Comparison of ENCODE assay signal across 16 cellular contexts in the genomic region with DNA sequence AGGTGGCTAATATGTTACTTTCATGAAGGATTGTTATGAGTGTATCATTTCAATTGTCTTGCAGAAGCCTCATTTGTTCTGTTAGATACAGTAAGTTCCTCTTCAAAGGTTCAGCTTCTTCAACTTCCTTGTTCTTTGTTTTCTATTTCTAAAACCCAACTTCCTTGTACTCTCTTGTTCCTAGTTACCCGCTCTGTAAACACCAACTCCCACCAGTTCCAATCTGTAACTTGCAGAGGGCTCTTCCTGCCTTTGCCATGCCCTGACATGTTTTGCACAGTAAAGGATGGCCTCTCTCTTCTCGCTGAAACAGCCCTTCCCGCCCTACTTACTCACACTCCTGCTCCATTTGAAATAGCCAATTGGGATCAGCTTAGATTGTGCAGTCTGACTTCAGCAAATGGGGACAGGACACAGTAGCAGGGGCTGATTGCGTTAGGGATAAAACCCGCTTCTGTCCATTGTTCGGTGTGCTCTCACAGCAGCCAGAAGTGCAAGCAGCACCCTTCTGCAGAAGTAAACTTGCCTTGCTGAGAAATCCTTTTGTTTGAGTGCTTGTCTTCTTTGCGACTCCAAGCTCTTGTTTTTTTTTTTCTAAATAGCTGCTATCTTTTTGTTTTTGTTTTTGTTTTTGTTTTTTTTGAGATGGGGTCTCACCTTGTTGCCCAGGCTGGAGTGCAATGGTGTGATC. TPM values are rescaled to one million over a fixed set of nuclear protein-coding genes. Genes with fewer than 3 reads are reported as not detected.
A peak's percentile ranks its signal among the peaks of the same experiment; 100 is the strongest.
DNase-seq lines count a peak whose midpoint lies in the region; ATAC-seq and TF ChIP-seq lines count a peak whose summit lies in the region.
"Had no signal": no experiment of that assay in that cellular context is flagged by ENCODE, and none has a peak within 500 bp of the region (broad histone marks: within the 10 kb centered on the region; RNA-seq: fewer than 3 reads in every experiment).

No MANE protein-coding gene starts in this region.

- intact Hi-C loops in OCI-LY7 (cut with micrococcal nuclease; ENCODE audit: unreplicated experiment) = no loop called here
- intact Hi-C loops in heart left ventricle (cut with DNase I) = no loop called here
- intact Hi-C loops in posterior cingulate gyrus (cut with DNase I) = no loop called here

- H3K9ac ChIP-seq in smooth muscle cell (ENCODE audit: low read depth) = no peak overlapping the region

- no peaks in the 10 kb centered on the region for H3F3A ChIP-seq in smooth muscle cell (ENCODE audit: low read depth)

- CTCF ChIA-PET in OCI-LY7 (lab: Charles Lee; ENCODE audit: unreplicated experiment) = no interaction called here

- H3K9me3 Mint-ChIP-seq in T-helper 2 cell treated with Interferon-gamma antibody and Interleukin-4, amounts not matched to agents 5 μg/mL and 100 μg/mL, for 36 hours = peaks cover 16% of the 10 kb centered on the region

- BruUV-seq in OCI-LY7 (replicated peaks; lab: Mats Ljungman, UMichigan) = no TSS peak

- H3K4me3 Mint-ChIP-seq in T-helper 2 cell treated with Interferon-gamma antibody and Interleukin-4, amounts not matched to agents 5 μg/mL and 100 μg/mL, for 36 hours = no peak overlapping the region
- H3K4me3 Mint-ChIP-seq: activated naive CD8-positive, alpha-beta T cell treated with anti-CD3 and anti-CD28 coated beads for 36 hours had no signal

- H3K9me2 ChIP-seq in OCI-LY7 (ENCODE audit: insufficient read depth, low read length) = no peaks in the 10 kb centered on the region

- TF ChIP-seq POLR2A in heart left ventricle (IDR thresholded peaks at IDR 0.05) = no peak

- peaks cover 2% of the 10 kb centered on the region for H3K4me1 Mint-ChIP-seq in T-helper 2 cell treated with Interferon-gamma antibody and Interleukin-4, amounts not matched to agents 5 μg/mL and 100 μg/mL, for 36 hours (ENCODE audit: low read depth)

- H4K20me1 ChIP-seq in OCI-LY7 (ENCODE audit: insufficient read depth, low read length) (no peaks in the 10 kb centered on the region), smooth muscle cell (ENCODE audit: low read depth) (no peaks in the 10 kb centered on the region)

- no peaks in the 10 kb centered on the region; the same call in 1 of the 2 replicates for H3K36me3 ChIP-seq in OCI-LY7 (ENCODE audit: insufficient read depth, low read length)
- no peaks in the 10 kb centered on the region for H3K36me3 ChIP-seq in heart left ventricle
- no peaks in the 10 kb centered on the region for H3K36me3 ChIP-seq in smooth muscle cell (ENCODE audit: low read depth)
- H3K36me3 ChIP-seq: gastrocnemius medialis had no signal

- peak; percentile 26 to 88 (median 52) for ATAC-seq in heart left ventricle
- ATAC-seq: A549 had no signal

- H3K4me2 ChIP-seq in OCI-LY7 (ENCODE audit: low read length) (peak overlapping the region; percentile 41; the same call in 1 of the 2 replicates), smooth muscle cell (no peak overlapping the region)
- H3K4me2 ChIP-seq: A549 had no signal

- peaks cover 24% of the 10 kb centered on the region for H3K4me1 ChIP-seq in OCI-LY7 (ENCODE audit: insufficient read depth, low read length, poor library complexity, severe bottlenecking)
- H3K4me1 ChIP-seq in heart left ventricle = peaks cover 0 to 10% (median 0%) of the 10 kb centered on the region in 12 donors
- H3K4me1 ChIP-seq in smooth muscle cell (ENCODE audit: low read depth) = no peaks in the 10 kb centered on the region
- H3K4me1 ChIP-seq: A549, gastrocnemius medialis had no signal

- H3K27ac ChIP-seq in OCI-LY7 (ENCODE audit: low read depth, low read length, poor library complexity, severe bottlenecking) (peak overlapping the region; percentile 53), heart left ventricle (peak overlapping the region in 1 of 12 donors; percentile 80), smooth muscle cell (ENCODE audit: low read depth) (no peak overlapping the region)
- H3K27ac ChIP-seq: A549, gastrocnemius medialis had no signal

- H2AFZ ChIP-seq in OCI-LY7 (ENCODE audit: low read length) = peak overlapping the region; percentile 89
- peak overlapping the region; percentile 66 for H2AFZ ChIP-seq in smooth muscle cell (ENCODE audit: low read depth)

- H3K79me2 ChIP-seq in OCI-LY7 (ENCODE audit: insufficient read depth, low read depth, low read length) = no peaks in the 10 kb centered on the region
- H3K79me2 ChIP-seq in smooth muscle cell (ENCODE audit: low read depth) = no peaks in the 10 kb centered on the region

- H3K9me3 ChIP-seq in OCI-LY7 (ENCODE audit: low read length) (peaks cover 51% of the 10 kb centered on the region), heart left ventricle (peaks cover 0 to 28% (median 0%) of the 10 kb centered on the region in 12 donors), smooth muscle cell (replicated peaks; ENCODE audit: low read depth) (no peaks in the 10 kb centered on the region)
- H3K9me3 ChIP-seq: gastrocnemius medialis had no signal

- H3K4me3 ChIP-seq in OCI-LY7 (ENCODE audit: low read depth, low read length, poor library complexity, severe bottlenecking) (peak overlapping the region; percentile 5), heart left ventricle (no peak overlapping the region), smooth muscle cell (no peak overlapping the region)
- H3K4me3 ChIP-seq: A549, gastrocnemius medialis had no signal

- no peaks in the 10 kb centered on the region for H3K27me3 ChIP-seq in heart left ventricle
- H3K27me3 ChIP-seq in smooth muscle cell (ENCODE audit: low read depth) = no peaks in the 10 kb centered on the region
- H3K27me3 ChIP-seq: gastrocnemius medialis had no signal

- H3K27ac Mint-ChIP-seq in T-helper 2 cell treated with Interferon-gamma antibody and Interleukin-4, amounts not matched to agents 5 μg/mL and 100 μg/mL, for 36 hours = peak overlapping the region; percentile 71
- H3K27ac Mint-ChIP-seq: activated naive CD8-positive, alpha-beta T cell treated with anti-CD3 and anti-CD28 coated beads for 36 hours; progenitor cell of endocrine pancreas had no signal

- POLR2A ChIA-PET in OCI-LY7 (lab: Charles Lee) = interaction anchor here (0.6 to 0.7 kb wide), 3 partner anchors 9 to 509 kb away, joined by 3 to 4 read pairs (median 4); no protein-coding TSS in a partner anchor

- peaks cover 5% of the 10 kb centered on the region for H3K27me3 Mint-ChIP-seq in T-helper 2 cell treated with Interferon-gamma antibody and Interleukin-4, amounts not matched to agents 5 μg/mL and 100 μg/mL, for 36 hours (ENCODE audit: low read depth)
- H3K27me3 Mint-ChIP-seq: activated naive CD8-positive, alpha-beta T cell treated with anti-CD3 and anti-CD28 coated beads for 36 hours had no signal

- H3K36me3 Mint-ChIP-seq in T-helper 2 cell treated with Interferon-gamma antibody and Interleukin-4, amounts not matched to agents 5 μg/mL and 100 μg/mL, for 36 hours (ENCODE audit: low read depth) = peaks cover 6% of the 10 kb centered on the region
- H3K36me3 Mint-ChIP-seq: activated naive CD8-positive, alpha-beta T cell treated with anti-CD3 and anti-CD28 coated beads for 36 hours had no signal

- 80 to 90% (median 85%) methylated on average over 7 of the region's 7 CpGs for WGBS in heart left ventricle, 4 donors
- WGBS in smooth muscle cell (ENCODE audit: low lambda C conversion rate) = 72% methylated on average over 7 of the region's 7 CpGs

- no peak for DNase-seq in T-helper 2 cell treated with Interferon-gamma antibody and Interleukin-4, amounts not matched to agents 5 μg/mL and 100 μg/mL, for 36 hours (ENCODE audit: low spot score)
- DNase-seq in T-helper 2 cell (no peak), OCI-LY7 (ENCODE audit: low spot score) (peak; percentile 45), heart left ventricle (no peak), smooth muscle cell (lab: John Stamatoyannopoulos, UW; ENCODE audit: unreplicated experiment) (no peak), posterior cingulate gyrus (no peak), foreskin melanocyte (no peak), COR-L47 (lab: John Stamatoyannopoulos, UW) (no peak)
- DNase-seq: activated naive CD8-positive, alpha-beta T cell treated with anti-CD3 and anti-CD28 coated beads for 36 hours; cortex of kidney; gastrocnemius medialis; NCI-H1417; NCI-H774; substantia nigra had no signal

- TF ChIP-seq CTCF in OCI-LY7 (conservative IDR thresholded peaks at IDR 0.05; ENCODE audit: low read length) = no peak
- no peak for TF ChIP-seq CTCF in heart left ventricle (IDR thresholded peaks at IDR 0.05)
- no peak for TF ChIP-seq CTCF in smooth muscle cell (IDR thresholded peaks at IDR 0.05; ENCODE audit: borderline replicate concordance, insufficient read depth, poor library complexity, severe bottlenecking)

RNA-seq across cellular contexts. Expression of a gene that starts 45.9 kb away (rescaled TPM):
- total RNA-seq in OCI-LY7 (2014; rRNA removed; shearing (Covaris generic)) = 0.44 TPM in 1 of 2 replicates, not detected in the other
- total RNA-seq in OCI-LY7 (2022) = 0.86 and 1.4 TPM in 2 replicates
- total RNA-seq in heart left ventricle = 1 to 10 TPM in 1 of 9 donors, under 1 TPM in 7, not detected in 1; 0.16 to 1.3 (median 0.31) TPM
- under 1 TPM; 0.72 to 0.91 TPM for polyA plus RNA-seq in heart left ventricle
- total RNA-seq in smooth muscle cell = not detected in 2 replicates
- polyA plus RNA-seq in smooth muscle cell = 0.25 TPM in 1 of 2 replicates, not detected in the other
- total RNA-seq: activated naive CD8-positive, alpha-beta T cell treated with anti-CD3 and anti-CD28 coated beads for 36 hours; gastrocnemius medialis had no signal

RNA-seq across cellular contexts. Expression of a gene that starts 55.5 kb away (rescaled TPM):
- 333 and 406 TPM in 2 replicates for total RNA-seq in OCI-LY7 (2014; rRNA removed; shearing (Covaris generic))
- total RNA-seq in OCI-LY7 (2022) = 404 and 419 TPM in 2 replicates
- 1,000 to 10,000 TPM in 1 of 9 donors, 100 to 1,000 TPM in 8; 160 to 1,096 (median 318) TPM for total RNA-seq in heart left ventricle
- 100 to 1,000 TPM; 182 to 211 TPM for polyA plus RNA-seq in heart left ventricle
- 209 and 256 TPM in 2 replicates for total RNA-seq in smooth muscle cell
- 387 and 404 TPM in 2 replicates for polyA plus RNA-seq in smooth muscle cell

RNA-seq across cellular contexts. Expression of a gene that starts 58.0 kb away (rescaled TPM):
- total RNA-seq in OCI-LY7 (2014; rRNA removed; shearing (Covaris generic)) = 61.6 and 63.2 TPM in 2 replicates
- total RNA-seq in OCI-LY7 (2022) (54.5 and 56.7 TPM in 2 replicates), heart left ventricle (10 to 100 TPM in 1 of 9 donors, 1 to 10 TPM in 8; 1.8 to 12.9 (median 2.7) TPM), smooth muscle cell (4.5 and 7.8 TPM in 2 replicates)
- polyA plus RNA-seq in heart left ventricle (1 to 10 TPM; 1.8 to 2.6 TPM), smooth muscle cell (5.4 and 10.5 TPM in 2 replicates)

RNA-seq across cellular contexts. Expression of a gene that starts 58.8 kb away (rescaled TPM):
- 23.9 and 33.0 TPM in 2 replicates for total RNA-seq in OCI-LY7 (2014; rRNA removed; shearing (Covaris generic))
- 31.5 and 33.0 TPM in 2 replicates for total RNA-seq in OCI-LY7 (2022)
- total RNA-seq in heart left ventricle = 10 to 100 TPM in 6 of 9 donors, 1 to 10 TPM in 3; 6.0 to 16.4 (median 12.5) TPM
- 10 to 100 TPM in 1 of 2 donors, 1 to 10 TPM in 1; 10.0 to 10.3 TPM for polyA plus RNA-seq in heart left ventricle
- total RNA-seq in smooth muscle cell = 4.9 and 8.2 TPM in 2 replicates
- polyA plus RNA-seq in smooth muscle cell = 15.0 and 25.4 TPM in 2 replicates
